Comparison of ENCODE assay signal across 1 cellular context in the genomic region with DNA sequence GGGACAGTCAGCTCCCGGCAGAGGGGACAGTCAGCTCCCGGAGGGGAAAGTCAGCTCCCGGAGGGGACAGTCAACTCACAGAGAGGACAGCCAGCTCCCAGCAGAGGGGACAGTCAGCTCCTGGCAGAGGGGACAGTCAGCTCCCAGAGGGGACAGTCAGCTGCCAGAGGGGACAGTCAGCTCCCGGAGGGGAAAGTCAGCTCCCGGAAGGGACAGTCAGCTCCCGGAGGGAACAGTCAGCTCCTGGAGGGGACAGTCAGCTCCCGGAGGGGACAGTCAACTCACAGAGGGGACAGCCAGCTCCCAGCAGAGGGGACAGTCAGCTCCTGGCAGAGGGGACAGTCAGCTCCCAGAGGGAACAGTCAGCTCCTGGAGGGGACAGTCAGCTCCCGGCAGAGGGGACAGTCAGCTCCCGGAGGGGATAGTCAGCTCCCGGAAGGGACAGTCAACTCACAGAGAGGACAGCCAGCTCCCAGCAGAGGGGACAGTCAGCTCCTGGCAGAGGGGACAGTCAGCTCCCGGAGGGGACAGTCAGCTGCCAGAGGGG. TPM values are rescaled to one million over a fixed set of nuclear protein-coding genes. Genes with fewer than 3 reads are reported as not detected.
"Had no signal": no experiment of that assay in that cellular context is flagged by ENCODE, and none has a peak within 500 bp of the region (broad histone marks: within the 10 kb centered on the region; RNA-seq: fewer than 3 reads in every experiment).

No MANE protein-coding gene starts in this region.

RNA-seq across cellular contexts. Expression of gene RNF212, which starts 58.6 kb away (rescaled TPM):
- total RNA-seq: ascending aorta had no signal
